In the genomic region with DNA sequence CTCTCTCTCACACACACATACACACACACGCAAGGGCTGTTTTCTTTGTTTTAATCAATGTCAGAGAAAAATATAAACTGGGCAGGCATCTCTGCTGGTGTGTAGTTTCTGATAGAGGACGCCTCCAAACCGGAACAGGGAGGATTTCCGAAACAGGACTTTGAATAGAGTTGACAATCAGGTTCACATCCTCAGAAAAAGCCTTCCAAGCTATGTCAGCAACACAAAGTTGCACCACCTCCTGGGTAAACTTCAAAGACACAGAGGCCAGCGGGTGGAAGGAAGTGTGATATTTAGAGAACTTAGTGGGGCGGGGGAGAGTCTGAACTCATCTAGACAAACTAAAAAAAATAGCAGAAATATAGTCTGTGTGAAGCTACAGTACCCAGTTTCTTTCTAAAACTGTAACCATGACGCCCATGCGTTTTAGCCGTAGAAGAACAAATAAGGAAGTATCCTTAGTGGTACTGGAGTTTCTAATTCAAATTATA, we compare ENCODE assay signal across 8 cellular contexts. TPM values are rescaled to one million over a fixed set of nuclear protein-coding genes. Genes with fewer than 3 reads are reported as not detected.
A peak's percentile ranks its signal among the peaks of the same experiment; 100 is the strongest.
DNase-seq lines count a peak whose midpoint lies in the region; ATAC-seq, FAIRE-seq and TF ChIP-seq lines count a peak whose summit lies in the region.

No MANE protein-coding gene starts in this region.

- SMC1A ChIA-PET in GM12878 (lab: Charles Lee; ENCODE audit: uncharacterized antibody, unreplicated experiment) = interaction anchor here (0.9 to 17.5 kb wide), 21 partner anchors 7 to 471 kb away, joined by 3 to 389 read pairs (median 6); partner anchors contain the start of gene FAM174A

- intact Hi-C loops in GM12878 (cut with micrococcal nuclease; ENCODE audit: unreplicated experiment) = loop anchor here (1.0 to 5.0 kb wide), 8 partner anchors 74 to 1975 kb away; partner anchors contain the start of genes CHD1 and FAM174A

- ATAC-seq in GM12878 = peak; percentile 2
- ATAC-seq in HG02938 (IDR thresholded peaks at IDR 0.05; ENCODE audit: unreplicated experiment) = no peak

- H3K9ac ChIP-seq in GM12878 (ENCODE audit: control insufficient read depth, insufficient read depth, low read length) = peak overlapping the region; percentile 97
- no peak overlapping the region for H3K9ac ChIP-seq in keratinocyte (ENCODE audit: control insufficient read depth, extremely low read depth, insufficient read depth, low read length)

- no peak for DNase-seq in BE2C
- peak; percentile 65 for DNase-seq in T follicular helper cell (ENCODE audit: low read depth)
- no peak for DNase-seq in GM12878 (ENCODE audit: low read depth, low spot score)
- no peak for DNase-seq in keratinocyte (ENCODE audit: low read depth, low spot score)
- DNase-seq in stimulated activated CD4-positive, alpha-beta T cell treated with anti-CD3 and anti-CD28 coated beads, Interleukin-12 subunit alpha, Interleukin-12 subunit beta, amount 100 ng/mL, for 24 hours (ENCODE audit: low read depth in 2 of 2) = peak; percentile 28 to 39
- DNase-seq in GM10266 (ENCODE audit: extremely low spot score) = no peak

- H3K4me2 ChIP-seq in GM12878 (ENCODE audit: control insufficient read depth, insufficient read depth) (peak overlapping the region; percentile 75), keratinocyte (ENCODE audit: control insufficient read depth, extremely low read depth, insufficient read depth, low read depth, low read length) (peak overlapping the region; percentile 88)

- in situ Hi-C loops in GM12878 (cut with MboI) = loop anchor here (5.0 kb wide), 1 partner anchor 120 kb away; no protein-coding TSS in a partner anchor

- CTCF ChIA-PET in HEK293 (lab: Yijun Ruan, JAX) = interaction anchor here (0.7 kb wide), 1 partner anchor 488 kb away, joined by 3 read pairs; no protein-coding TSS in a partner anchor
- CTCF ChIA-PET in GM12878 (lab: Yijun Ruan, JAX) = interaction anchor here (0.7 to 13.2 kb wide), 14 partner anchors 7 to 488 kb away, joined by 4 to 232 read pairs (median 18); no protein-coding TSS in a partner anchor

- no peaks in the 10 kb centered on the region for H3K9me1 ChIP-seq in keratinocyte (ENCODE audit: control insufficient read depth, extremely low read depth, insufficient read depth, low read length)

- WGBS in GM12878 (ENCODE audit: insufficient coverage, insufficient replicate concordance, low lambda C conversion rate, missing lambda C conversion rate) = 0% methylated on average over 9 of the region's 9 CpGs

- TF ChIP-seq CTCF in BE2C (IDR thresholded peaks at IDR 0.05; ENCODE audit: low read depth, low read length) (no peak), HEK293 (tag by site-specific recombination; IDR thresholded peaks at IDR 0.05) (no peak), GM12878 (IDR thresholded peaks at IDR 0.05 in 2 of 3, conservative IDR thresholded peaks at IDR 0.05 in 1 of 3; ENCODE audit: control insufficient read depth in 2 of 3, extremely low read depth in 1 of 3, insufficient read depth in 1 of 3, low read depth in 3 of 3, low read length in 3 of 3) (no peak), keratinocyte (optimal IDR thresholded peaks at IDR 0.05 in 1 of 3, IDR thresholded peaks at IDR 0.05 in 1 of 3, conservative IDR thresholded peaks at IDR 0.05 in 1 of 3; ENCODE audit: extremely low read depth in 1 of 3, insufficient read depth in 2 of 3, low read length in 3 of 3) (no peak), GM10266 (IDR thresholded peaks at IDR 0.05; ENCODE audit: control insufficient read depth, insufficient read depth, low read depth, missing control alignments) (no peak)

- no peaks in the 10 kb centered on the region for H3K9me3 ChIP-seq in BE2C
- H3K9me3 ChIP-seq in HEK293 (ENCODE audit: control insufficient read depth, insufficient read depth, low read depth, low read length) = no peaks in the 10 kb centered on the region
- no peaks in the 10 kb centered on the region for H3K9me3 ChIP-seq in GM12878 (replicated peaks; ENCODE audit: control insufficient read depth, insufficient read depth, low read length)
- no peaks in the 10 kb centered on the region for H3K9me3 ChIP-seq in keratinocyte (ENCODE audit: control insufficient read depth, low read depth, low read length)

- TF ChIP-seq RAD21 in GM12878 (IDR thresholded peaks at IDR 0.05; ENCODE audit: insufficient read depth, low read depth, low read length) = peak; percentile 34; the same call in 1 of the 2 replicates

- POLR2A ChIA-PET in HEK293 (lab: Yijun Ruan, JAX) (no interaction called here), GM12878 (lab: Charles Lee) (interaction anchor here (0.6 to 6.1 kb wide), 23 partner anchors 7 to 488 kb away, joined by 3 to 96 read pairs (median 9); no protein-coding TSS in a partner anchor)

- no peaks in the 10 kb centered on the region for H4K20me1 ChIP-seq in GM12878 (ENCODE audit: control insufficient read depth, insufficient read depth)
- H4K20me1 ChIP-seq in keratinocyte (ENCODE audit: control insufficient read depth, extremely low read depth, insufficient read depth, low read length) = no peaks in the 10 kb centered on the region

- FAIRE-seq in GM12878 (lab: Jason Lieb, UNC) (no peak), keratinocyte (lab: Jason Lieb, UNC) (no peak)

- H3K36me3 ChIP-seq in BE2C (no peaks in the 10 kb centered on the region), HEK293 (ENCODE audit: control insufficient read depth in 2 of 2, insufficient read depth in 1 of 2, low read length in 2 of 2) (no peaks in the 10 kb centered on the region), GM12878 (ENCODE audit: control insufficient read depth in 2 of 2, insufficient read depth in 2 of 2, low read length in 1 of 2) (peaks cover 0 to 4% of the 10 kb centered on the region in 2 experiments; a peak in 1 of 4 replicates), keratinocyte (ENCODE audit: control insufficient read depth in 2 of 2, extremely low read depth in 1 of 2, insufficient read depth in 2 of 2, low read length in 2 of 2) (no peaks in the 10 kb centered on the region)

- H3K79me2 ChIP-seq in GM12878 (ENCODE audit: control insufficient read depth, insufficient read depth, low read length) (peaks cover 89% of the 10 kb centered on the region), keratinocyte (ENCODE audit: control insufficient read depth, insufficient read depth, low read length) (no peaks in the 10 kb centered on the region)

- H3K4me3 ChIP-seq in BE2C (ENCODE audit: low read depth, low read length) (peak overlapping the region; percentile 67), HEK293 (ENCODE audit: low read depth, low read length) (no peak overlapping the region), GM12878 (peak overlapping the region; percentile 98), keratinocyte (ENCODE audit: control insufficient read depth in 2 of 3, extremely low read depth in 1 of 3, insufficient read depth in 2 of 3, low read depth in 1 of 3, low read length in 3 of 3) (peak overlapping the region in 2 of 3 experiments; percentile 78 to 85)

- no TSS peak for BruUV-seq in GM12878 (replicated peaks; lab: Mats Ljungman, UMichigan)

- H3K27me3 ChIP-seq in BE2C = no peaks in the 10 kb centered on the region; the same call in 1 of the 2 replicates
- no peaks in the 10 kb centered on the region for H3K27me3 ChIP-seq in GM12878 (replicated peaks in 1 of 2; ENCODE audit: control insufficient read depth in 2 of 2, insufficient read depth in 2 of 2, low read length in 1 of 2)
- peaks cover 6% of the 10 kb centered on the region for H3K27me3 ChIP-seq in keratinocyte (ENCODE audit: control insufficient read depth, extremely low read depth, insufficient read depth, low read length)

- H3K27ac ChIP-seq in HEK293 (ENCODE audit: extremely low read depth, low read depth, low read length) (no peak overlapping the region), GM12878 (ENCODE audit: control insufficient read depth, insufficient read depth) (peak overlapping the region; percentile 98), keratinocyte (ENCODE audit: control insufficient read depth, insufficient read depth, low read length) (no peak overlapping the region)

- dilution Hi-C loops in keratinocyte (cut with MboI; ENCODE audit: extremely low pct_ligation_motif_present, low sequenced_read_pairs) = no loop called here

- H2AFZ ChIP-seq in GM12878 (ENCODE audit: control insufficient read depth, low read depth, low read length) = peak overlapping the region; percentile 55
- H2AFZ ChIP-seq in keratinocyte (ENCODE audit: control insufficient read depth, low read length) = peak overlapping the region; percentile 91

- H3K4me1 ChIP-seq in BE2C = no peaks in the 10 kb centered on the region
- H3K4me1 ChIP-seq in HEK293 (ENCODE audit: control insufficient read depth, insufficient read depth, low read length) = 0 out of 2 replicates have a peak, but pooled peaks cover 3% of the 10 kb centered on the region
- H3K4me1 ChIP-seq in GM12878 (ENCODE audit: control insufficient read depth, insufficient read depth, low read length) = no peaks in the 10 kb centered on the region
- H3K4me1 ChIP-seq in keratinocyte (ENCODE audit: control insufficient read depth, extremely low read depth, insufficient read depth, low read length) = peaks cover 18% of the 10 kb centered on the region

- TF ChIP-seq EP300 in GM12878 (IDR thresholded peaks at IDR 0.05; ENCODE audit: borderline replicate concordance in 1 of 2, control insufficient read depth in 1 of 2, low read depth in 2 of 2, low read length in 2 of 2) = no peak

- TF ChIP-seq POLR2A in GM12878 (IDR thresholded peaks at IDR 0.05; ENCODE audit: low read depth, low read length) = no peak

- RAD21 ChIA-PET in GM12878 (lab: Charles Lee; ENCODE audit: unreplicated experiment) = interaction anchor here (0.7 to 14.2 kb wide), 15 partner anchors 10 to 433 kb away, joined by 3 to 345 read pairs (median 25); no protein-coding TSS in a partner anchor

RNA-seq across cellular contexts. Expression of gene ST8SIA4, which starts 1.2 kb away (rescaled TPM):
- 0.52 TPM for polyA plus RNA-seq in BE2C (2012; ENCODE audit: insufficient read depth, insufficient read length, low read depth)
- 158 and 176 TPM in 2 replicates for total RNA-seq in GM12878 (2013; cell fraction: nucleolus; rRNA removed)
- total RNA-seq in GM12878 (2014; rRNA removed) (16.0 and 20.1 TPM in 2 replicates), GM12878 (2014; rRNA removed; fragmentation: Illumina TruSeq; extraction: Trizol) (22.2 and 24.3 TPM in 2 replicates), GM12878 (2021) (29.4 and 30.3 TPM in 2 replicates)
- 6.6 TPM for polyA plus RNA-seq in GM12878 (2011; ENCODE audit: low read depth)
- polyA plus RNA-seq in GM12878 (2011; rRNA removed) (30.9 and 47.1 TPM in 2 replicates), GM12878 (2014; fragmentation: Illumina TruSeq; extraction: Trizol) (11.8 and 15.0 TPM in 2 replicates), GM12878 (2014; fragmentation: Nextera tagmentation; extraction: Ambion mirVana) (1 to 10 TPM; 4.4 to 7.3 TPM), GM12878 (2014; rRNA removed) (11.5 and 18.8 TPM in 2 replicates), GM12878 (2016; fragmentation: Nextera tagmentation; extraction: Ambion mirVana) (10 to 100 TPM; 20.3 to 23.2 TPM), keratinocyte (0.13 to 0.43 TPM (median 0.27 TPM) in 3 replicates)
- polyA plus RNA-seq in GM12878 (2011; cell fraction: cytosol; rRNA removed) = 11.6 and 12.3 TPM in 2 replicates
- polyA plus RNA-seq in GM12878 (2011; cell fraction: nucleus; rRNA removed) = 12.6 and 15.7 TPM in 2 replicates
- polyA plus RNA-seq in GM12878 (2012) = 11.4 and 12.2 TPM in 2 replicates
- 50.8 and 52.2 TPM in 2 replicates for polyA minus RNA-seq in GM12878 (2011; rRNA and poly(A)+ RNA removed)
- 14.7 and 18.0 TPM in 2 replicates for polyA minus RNA-seq in GM12878 (2011; cell fraction: cytosol; rRNA and poly(A)+ RNA removed)
- 101 and 123 TPM in 2 replicates for polyA minus RNA-seq in GM12878 (2011; cell fraction: nucleus; rRNA and poly(A)+ RNA removed)
- polyA plus RNA-seq in keratinocyte (2011; ENCODE audit: low read depth) = 0.21 TPM
- polyA plus RNA-seq in keratinocyte (2011; cell fraction: cytosol; rRNA removed) = 0.04 and 0.05 TPM in 2 replicates
- polyA plus RNA-seq in keratinocyte (2011; cell fraction: nucleus; rRNA removed) = 0.09 and 0.13 TPM in 2 replicates
- polyA plus RNA-seq in keratinocyte (2012; ENCODE audit: low replicate concordance) = 0.20 and 0.41 TPM in 2 replicates
- 0.26 to 0.36 TPM (median 0.29 TPM) in 3 replicates for polyA minus RNA-seq in keratinocyte
- not detected for polyA minus RNA-seq in keratinocyte (2011; cell fraction: cytosol; rRNA and poly(A)+ RNA removed)
- 0.11 and 0.54 TPM in 2 replicates for polyA minus RNA-seq in keratinocyte (2011; cell fraction: nucleus; rRNA and poly(A)+ RNA removed)

Comparison
In these comparisons a context has a peak if more than half of its experiments do, and no peak if none do; other contexts are left out.
1. DNase-seq: peak in T follicular helper cell (single experiment) and stimulated activated CD4-positive, alpha-beta T cell treated with anti-CD3 and anti-CD28 coated beads, Interleukin-12 subunit alpha, Interleukin-12 subunit beta, amount 100 ng/mL, for 24 hours (2 of 2); none in BE2C (single experiment), GM12878 (single experiment), keratinocyte (single experiment) and GM10266 (single experiment).